21 cellular contexts compared by ENCODE assay signal in the genomic region with DNA sequence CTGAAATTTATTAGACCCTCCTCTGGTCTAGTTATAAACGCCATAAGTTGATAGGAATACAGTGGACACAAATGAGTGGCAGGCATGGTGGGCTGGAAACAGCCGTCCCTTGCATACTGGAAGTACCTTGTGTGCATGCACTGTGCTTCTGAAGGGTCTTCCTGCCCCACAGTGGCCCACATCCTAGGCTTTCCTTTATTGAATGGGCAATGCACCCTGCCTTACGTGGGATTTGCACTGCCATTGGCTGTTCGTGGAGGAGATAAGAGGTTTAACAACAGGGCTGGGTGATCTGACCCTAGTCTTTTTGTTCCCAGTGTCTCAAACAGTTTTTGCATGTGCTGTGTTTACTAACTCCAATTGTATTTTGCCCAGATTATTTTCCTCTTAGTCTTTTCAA.
"Had no signal": no experiment of that assay in that cellular context is flagged by ENCODE, and none has a peak within 500 bp of the region (broad histone marks: within the 10 kb centered on the region; RNA-seq: fewer than 3 reads in every experiment).

No MANE protein-coding gene starts in this region.

- H3K4me2 ChIP-seq: smooth muscle cell had no signal

- H3K36me3 Mint-ChIP-seq: activated naive CD8-positive, alpha-beta T cell treated with anti-CD3 and anti-CD28 coated beads, Interleukin-2, amount 10 ng/mL, durations not matched to agents 7 days and 5 days; naive thymus-derived CD4-positive, alpha-beta T cell had no signal

- H3K4me1 Mint-ChIP-seq: activated naive CD8-positive, alpha-beta T cell treated with anti-CD3 and anti-CD28 coated beads, Interleukin-2, amount 10 ng/mL, durations not matched to agents 7 days and 5 days had no signal

- H3K9me3 Mint-ChIP-seq: activated naive CD4-positive, alpha-beta T cell treated with anti-CD3 and anti-CD28 coated beads for 36 hours; activated naive CD8-positive, alpha-beta T cell treated with anti-CD3 and anti-CD28 coated beads, Interleukin-2, amount 10 ng/mL, durations not matched to agents 7 days and 5 days; neural crest cell; T-helper 1 cell treated with Interleukin-12 subunit alpha and Interleukin-12 subunit beta and Interleukin-4 antibody, amounts not matched to agents 30 μg/mL and 1 μg/mL, for 36 hours had no signal

- H3K9me3 ChIP-seq: colonic mucosa, sigmoid colon, testis, upper lobe of right lung had no signal

- H3K4me1 ChIP-seq: colonic mucosa, testis had no signal

- H3K36me3 ChIP-seq: colonic mucosa, sigmoid colon, upper lobe of right lung had no signal

- H3K27ac Mint-ChIP-seq: activated naive CD4-positive, alpha-beta T cell treated with anti-CD3 and anti-CD28 coated beads for 36 hours; activated naive CD8-positive, alpha-beta T cell treated with anti-CD3 and anti-CD28 coated beads, Interleukin-2, amount 10 ng/mL, durations not matched to agents 7 days and 5 days; naive thymus-derived CD4-positive, alpha-beta T cell; progenitor cell of endocrine pancreas; T-helper 1 cell treated with Interleukin-12 subunit alpha and Interleukin-12 subunit beta and Interleukin-4 antibody, amounts not matched to agents 30 μg/mL and 1 μg/mL, for 36 hours had no signal

- H3K27me3 ChIP-seq: colonic mucosa, sigmoid colon, testis, upper lobe of right lung had no signal

- H3K27ac ChIP-seq: colonic mucosa, sigmoid colon, testis, upper lobe of right lung had no signal

- H3K4me3 Mint-ChIP-seq: activated naive CD4-positive, alpha-beta T cell treated with anti-CD3 and anti-CD28 coated beads for 36 hours; activated naive CD8-positive, alpha-beta T cell treated with anti-CD3 and anti-CD28 coated beads, Interleukin-2, amount 10 ng/mL, durations not matched to agents 7 days and 5 days; naive thymus-derived CD4-positive, alpha-beta T cell; neural crest cell; T-helper 1 cell treated with Interleukin-12 subunit alpha and Interleukin-12 subunit beta and Interleukin-4 antibody, amounts not matched to agents 30 μg/mL and 1 μg/mL, for 36 hours had no signal

- DNase-seq: activated CD4-positive, alpha-beta T cell treated with anti-CD3 and anti-CD28 coated beads for 4 hours; activated CD4-positive, alpha-beta T cell treated with anti-CD3 and anti-CD28 coated beads, Interleukin-2, amount 50 U/mL, for 48 hours; activated CD4-positive, CD25-positive, alpha-beta regulatory T cell; activated effector memory CD4-positive, alpha-beta T cell treated with Interleukin-2 at 50 U/mL for 16 hours; activated naive CD4-positive, alpha-beta T cell treated with anti-CD3 and anti-CD28 coated beads for 36 hours; activated naive CD8-positive, alpha-beta T cell treated with anti-CD3 and anti-CD28 coated beads, Interleukin-2, amount 10 ng/mL, durations not matched to agents 7 days and 5 days; activated T-cell treated with anti-CD3 and anti-CD28 coated beads, Interleukin-2, amount 50 U/mL, for 48 hours; amniotic stem cell; colonic mucosa; naive thymus-derived CD4-positive, alpha-beta T cell; sigmoid colon; stimulated activated CD4-positive, alpha-beta T cell treated with anti-CD3 and anti-CD28 coated beads, Interleukin-4, amount 100 ng/mL, for 1 hour; stimulated activated naive CD4-positive, alpha-beta T cell; T1000; testis had no signal

- H3K4me3 ChIP-seq: colonic mucosa, lung, sigmoid colon, smooth muscle cell, testis, upper lobe of right lung had no signal
